In genomic region chr3:52495777-52496602, GRCh38 we compare ENCODE assay signal across 12 cellular contexts. TPM values are rescaled to one million over a fixed set of nuclear protein-coding genes. Genes with fewer than 3 reads are reported as not detected.
DNase-seq lines count a peak whose midpoint lies in the region; ATAC-seq, FAIRE-seq and TF ChIP-seq lines count a peak whose summit lies in the region.
"Had no signal": no experiment of that assay in that cellular context is flagged by ENCODE, and none has a peak within 500 bp of the region (broad histone marks: within the 10 kb centered on the region; RNA-seq: fewer than 3 reads in every experiment).

No MANE protein-coding gene starts in this region.

- no peaks in the 10 kb centered on the region for H4K20me1 ChIP-seq in endothelial cell of umbilical vein (replicated peaks; ENCODE audit: control insufficient read depth, extremely low read depth, insufficient read depth, low read length)

- H3K79me2 ChIP-seq in endothelial cell of umbilical vein (ENCODE audit: control insufficient read depth, insufficient read depth, low read length): peaks cover 53% of the 10 kb centered on the region

- no peaks in the 10 kb centered on the region for H3K27me3 ChIP-seq in endothelial cell of umbilical vein (ENCODE audit: control insufficient read depth in 2 of 2, insufficient read depth in 2 of 2, low read length in 2 of 2)

- peak overlapping the region; percentile 89 for H3K4me2 ChIP-seq in endothelial cell of umbilical vein (ENCODE audit: insufficient read depth, low read length)

- CTCF ChIA-PET in endothelial cell of umbilical vein (lab: Charles Lee): interaction anchor here (1.0 to 1.7 kb wide), 7 partner anchors 10 to 40 kb away, joined by 3 to 14 read pairs (median 5); partner anchors contain the start of gene UQCC5

- DNase-seq in Right ventricle myocardium inferior (ENCODE audit: missing footprints): peak; percentile 64
- no peak for DNase-seq in cardiac septum (ENCODE audit: low spot score)
- peak; percentile 82 for DNase-seq in endothelial cell of umbilical vein (ENCODE audit: low read depth, low spot score)
- peak; percentile 85 to 88 for DNase-seq in lung microvascular endothelial cell (ENCODE audit: low read depth in 2 of 2)
- DNase-seq in KG1 (lab: John Stamatoyannopoulos, UW): no peak
- DNase-seq in NCI-H748 (lab: John Stamatoyannopoulos, UW; ENCODE audit: unreplicated experiment): no peak
- DNase-seq in amniotic stem cell (lab: John Stamatoyannopoulos, UW): no peak
- DNase-seq: NCI-H1105 treated with DMSO at 0.1 percent for 48 hours had no signal

- peaks cover 63% of the 10 kb centered on the region for H3K4me1 ChIP-seq in endothelial cell of umbilical vein (ENCODE audit: control insufficient read depth, extremely low read depth, insufficient read depth, low read length)

- no peaks in the 10 kb centered on the region for H3K9me1 ChIP-seq in endothelial cell of umbilical vein (replicated peaks; ENCODE audit: control insufficient read depth, extremely low read depth, insufficient read depth, low read length)

- POLR2A ChIA-PET in endothelial cell of umbilical vein (lab: Charles Lee): interaction anchor here (0.7 to 1.2 kb wide), 2 partner anchors 16 to 40 kb away, joined by 3 to 7 read pairs; partner anchors contain the start of gene UQCC5

- peaks cover 3 to 23% of the 10 kb centered on the region in 2 experiments for H3K36me3 ChIP-seq in endothelial cell of umbilical vein (ENCODE audit: control insufficient read depth in 2 of 2, extremely low read depth in 1 of 2, insufficient read depth in 2 of 2, low read length in 2 of 2)

- no TSS peak for BruUV-seq in endothelial cell of umbilical vein (replicated peaks; lab: Mats Ljungman, UMichigan)

- H3K27ac ChIP-seq in endothelial cell of umbilical vein (ENCODE audit: insufficient read depth, low read depth, low read length): peak overlapping the region; percentile 97
- H3K27ac ChIP-seq: epithelial cell of prostate had no signal

- ATAC-seq in Right ventricle myocardium inferior (no peak), HG03571 (IDR thresholded peaks at IDR 0.05; ENCODE audit: unreplicated experiment) (no peak)
- ATAC-seq: Panc1 had no signal

- H2AFZ ChIP-seq in endothelial cell of umbilical vein (ENCODE audit: low read depth, low read length): no peak overlapping the region

- H3K9me3 ChIP-seq in endothelial cell of umbilical vein (replicated peaks; ENCODE audit: control insufficient read depth, insufficient read depth, low read length): no peaks in the 10 kb centered on the region

- peak overlapping the region; percentile 95 for H3K9ac ChIP-seq in endothelial cell of umbilical vein (replicated peaks; ENCODE audit: extremely low read depth, insufficient read depth, low read length)

- TF ChIP-seq CTCF in endothelial cell of umbilical vein (IDR thresholded peaks at IDR 0.05; ENCODE audit: extremely low read depth in 1 of 2, insufficient read depth in 1 of 2, low read depth in 1 of 2, low read length in 2 of 2): no peak

- H3K4me3 ChIP-seq in endothelial cell of umbilical vein (replicated peaks in 1 of 3; ENCODE audit: insufficient read depth in 1 of 3, low read depth in 1 of 3, low read length in 3 of 3): peak overlapping the region; percentile 52 to 60 (median 59)

- TF ChIP-seq POLR2A in endothelial cell of umbilical vein (IDR thresholded peaks at IDR 0.05; ENCODE audit: low read depth, low read length): no peak

- FAIRE-seq in endothelial cell of umbilical vein (lab: Jason Lieb, UNC): peak; percentile 98

- dilution Hi-C loops in endothelial cell of umbilical vein (cut with MboI; ENCODE audit: extremely low pct_ligation_motif_present, low sequenced_read_pairs): no loop called here

- intact Hi-C loops in Right ventricle myocardium inferior (cut with DNase I): no loop called here
- intact Hi-C loops in cardiac septum (cut with DNase I): no loop called here
- intact Hi-C loops in endothelial cell of umbilical vein (cut with micrococcal nuclease): loop anchor here (1.0 to 5.0 kb wide), 6 partner anchors 11 to 67 kb away; partner anchors contain the start of genes NISCH and UQCC5

TF ChIP-seq in endothelial cell of umbilical vein, 7 proteins besides CTCF, POLR2A, EP300 and RAD21:
- peak; percentile 59 for TF ChIP-seq POLR2AphosphoS5 (IDR thresholded peaks at IDR 0.05; ENCODE audit: insufficient read depth, low read depth, low read length)
- no peak for TF ChIP-seq EZH2 (IDR thresholded peaks at IDR 0.05; ENCODE audit: borderline replicate concordance, low read depth, low read length, severe bottlenecking)
- peak; percentile 80 for TF ChIP-seq FOS (IDR thresholded peaks at IDR 0.05; ENCODE audit: borderline replicate concordance, insufficient read depth, low read length)
- TF ChIP-seq MYC (IDR thresholded peaks at IDR 0.05; ENCODE audit: low read depth, low read length): no peak
- peak; percentile 79 for TF ChIP-seq JUN (IDR thresholded peaks at IDR 0.05; ENCODE audit: borderline replicate concordance, insufficient read depth, insufficient read length, low read depth)
- no peak for TF ChIP-seq GATA2 (IDR thresholded peaks at IDR 0.05; ENCODE audit: insufficient read depth, insufficient read length, low read depth, low read length)
- peak; percentile 85 for TF ChIP-seq MAX (IDR thresholded peaks at IDR 0.05; ENCODE audit: insufficient read depth, insufficient read length)

RNA-seq across cellular contexts. Expression of gene STAB1, which starts 0.9 kb away (rescaled TPM):
- 88.1 TPM for total RNA-seq in Right ventricle myocardium inferior
- 52.2 TPM for total RNA-seq in cardiac septum
- total RNA-seq in endothelial cell of umbilical vein: 340 and 369 TPM in 2 replicates
- polyA plus RNA-seq in endothelial cell of umbilical vein: 369 and 413 TPM in 2 replicates
- 195 and 214 TPM in 2 replicates for polyA plus RNA-seq in endothelial cell of umbilical vein (2011; cell fraction: cytosol; rRNA removed)
- polyA plus RNA-seq in endothelial cell of umbilical vein (2011; cell fraction: nucleus; rRNA removed): 2,566 and 2,674 TPM in 2 replicates
- 262 and 312 TPM in 2 replicates for polyA plus RNA-seq in endothelial cell of umbilical vein (2012)
- 291 and 381 TPM in 2 replicates for polyA minus RNA-seq in endothelial cell of umbilical vein
- polyA minus RNA-seq in endothelial cell of umbilical vein (2011; cell fraction: cytosol; rRNA and poly(A)+ RNA removed): not detected
- polyA minus RNA-seq in endothelial cell of umbilical vein (2011; cell fraction: nucleus; rRNA and poly(A)+ RNA removed): 622 and 778 TPM in 2 replicates
- total RNA-seq in lung microvascular endothelial cell: 136 and 224 TPM in 2 replicates
- total RNA-seq: activated CD8-positive, alpha-beta memory T cell treated with anti-CD3 and anti-CD28 coated beads for 36 hours had no signal

RNA-seq across cellular contexts. Expression of gene NT5DC2, which starts 37.7 kb away (rescaled TPM):
- total RNA-seq in Right ventricle myocardium inferior (105 TPM), cardiac septum (58.2 TPM), endothelial cell of umbilical vein (298 and 327 TPM in 2 replicates), lung microvascular endothelial cell (28.4 and 29.0 TPM in 2 replicates)
- 402 and 516 TPM in 2 replicates for polyA plus RNA-seq in endothelial cell of umbilical vein
- polyA plus RNA-seq in endothelial cell of umbilical vein (2011; cell fraction: cytosol; rRNA removed): 255 and 292 TPM in 2 replicates
- polyA plus RNA-seq in endothelial cell of umbilical vein (2011; cell fraction: nucleus; rRNA removed): 357 and 428 TPM in 2 replicates
- polyA plus RNA-seq in endothelial cell of umbilical vein (2012): 145 and 210 TPM in 2 replicates
- 347 and 373 TPM in 2 replicates for polyA minus RNA-seq in endothelial cell of umbilical vein
- 52.0 TPM for polyA minus RNA-seq in endothelial cell of umbilical vein (2011; cell fraction: cytosol; rRNA and poly(A)+ RNA removed)
- 114 and 115 TPM in 2 replicates for polyA minus RNA-seq in endothelial cell of umbilical vein (2011; cell fraction: nucleus; rRNA and poly(A)+ RNA removed)

RNA-seq across cellular contexts. Expression of gene UQCC5, which starts 40.4 kb away (rescaled TPM):
- total RNA-seq in Right ventricle myocardium inferior: 71.1 TPM
- 52.9 TPM for total RNA-seq in cardiac septum
- 22.6 and 34.6 TPM in 2 replicates for total RNA-seq in endothelial cell of umbilical vein
- polyA plus RNA-seq in endothelial cell of umbilical vein: 9.9 and 28.2 TPM in 2 replicates
- 28.9 and 42.1 TPM in 2 replicates for polyA plus RNA-seq in endothelial cell of umbilical vein (2011; cell fraction: cytosol; rRNA removed)
- 2.6 and 33.3 TPM in 2 replicates for polyA plus RNA-seq in endothelial cell of umbilical vein (2011; cell fraction: nucleus; rRNA removed)
- polyA plus RNA-seq in endothelial cell of umbilical vein (2012): 45.1 and 51.6 TPM in 2 replicates
- 7.4 and 8.1 TPM in 2 replicates for polyA minus RNA-seq in endothelial cell of umbilical vein
- polyA minus RNA-seq in endothelial cell of umbilical vein (2011; cell fraction: cytosol; rRNA and poly(A)+ RNA removed): 15.5 TPM
- polyA minus RNA-seq in endothelial cell of umbilical vein (2011; cell fraction: nucleus; rRNA and poly(A)+ RNA removed): 5.8 and 6.4 TPM in 2 replicates
- 7.3 and 8.3 TPM in 2 replicates for total RNA-seq in lung microvascular endothelial cell

RNA-seq across cellular contexts. Expression of gene NISCH, which starts 40.6 kb away (rescaled TPM):
- total RNA-seq in Right ventricle myocardium inferior (45.6 TPM), cardiac septum (59.1 TPM), endothelial cell of umbilical vein (153 and 156 TPM in 2 replicates), lung microvascular endothelial cell (26.2 and 38.1 TPM in 2 replicates)
- polyA plus RNA-seq in endothelial cell of umbilical vein: 178 and 196 TPM in 2 replicates
- polyA plus RNA-seq in endothelial cell of umbilical vein (2011; cell fraction: cytosol; rRNA removed): 62.7 and 82.4 TPM in 2 replicates
- 1,069 and 1,072 TPM in 2 replicates for polyA plus RNA-seq in endothelial cell of umbilical vein (2011; cell fraction: nucleus; rRNA removed)
- polyA plus RNA-seq in endothelial cell of umbilical vein (2012): 71.1 and 91.6 TPM in 2 replicates
- 199 and 229 TPM in 2 replicates for polyA minus RNA-seq in endothelial cell of umbilical vein
- polyA minus RNA-seq in endothelial cell of umbilical vein (2011; cell fraction: cytosol; rRNA and poly(A)+ RNA removed): 8.1 TPM
- polyA minus RNA-seq in endothelial cell of umbilical vein (2011; cell fraction: nucleus; rRNA and poly(A)+ RNA removed): 243 and 248 TPM in 2 replicates

RNA-seq across cellular contexts. Expression of gene TNNC1, which starts 42.1 kb away (rescaled TPM):
- total RNA-seq in Right ventricle myocardium inferior (9,051 TPM), cardiac septum (8,054 TPM), endothelial cell of umbilical vein (not detected in 2 replicates), lung microvascular endothelial cell (0.22 TPM in 1 of 2 replicates, not detected in the other)
- polyA plus RNA-seq in endothelial cell of umbilical vein: 0.12 TPM in 1 of 2 replicates, not detected in the other
- 0.18 TPM in 2 replicates for polyA plus RNA-seq in endothelial cell of umbilical vein (2011; cell fraction: cytosol; rRNA removed)
- polyA plus RNA-seq in endothelial cell of umbilical vein (2011; cell fraction: nucleus; rRNA removed): not detected in 2 replicates
- polyA plus RNA-seq in endothelial cell of umbilical vein (2012): not detected in 2 replicates
- not detected in 2 replicates for polyA minus RNA-seq in endothelial cell of umbilical vein
- 3.5 TPM for polyA minus RNA-seq in endothelial cell of umbilical vein (2011; cell fraction: cytosol; rRNA and poly(A)+ RNA removed)
- not detected in 2 replicates for polyA minus RNA-seq in endothelial cell of umbilical vein (2011; cell fraction: nucleus; rRNA and poly(A)+ RNA removed)

Comparison
In these comparisons a context has a peak if more than half of its experiments do, and no peak if none do; other contexts are left out.
1. DNase-seq: peak in Right ventricle myocardium inferior (single experiment), endothelial cell of umbilical vein (single experiment) and lung microvascular endothelial cell (2 of 2); none in cardiac septum (single experiment), KG1 (single experiment), NCI-H748 (single experiment) and amniotic stem cell (single experiment).